In genomic region chr11:117375960-117376359, GRCh38 we compare ENCODE assay signal across 15 cellular contexts. TPM values are rescaled to one million over a fixed set of nuclear protein-coding genes. Genes with fewer than 3 reads are reported as not detected.
A peak's percentile ranks its signal among the peaks of the same experiment; 100 is the strongest.
DNase-seq lines count a peak whose midpoint lies in the region; ATAC-seq lines count a peak whose summit lies in the region.
"Had no signal": no experiment of that assay in that cellular context is flagged by ENCODE, and none has a peak within 500 bp of the region (broad histone marks: within the 10 kb centered on the region; RNA-seq: fewer than 3 reads in every experiment).

No MANE protein-coding gene starts in this region.

- no peaks in the 10 kb centered on the region for H3K9me3 Mint-ChIP-seq in IgD-negative memory B cell

- DNase-seq in NCI-H2081 (lab: John Stamatoyannopoulos, UW) (peak; percentile 37 to 72), NCI-H2081 treated with DMSO at 0.1 percent for 48 hours (lab: John Stamatoyannopoulos, UW) (no peak), NCI-H524 treated with DMSO at 0.1 percent for 48 hours (lab: John Stamatoyannopoulos, UW) (peak; percentile 40), epidermal melanocyte (ENCODE audit: insufficient read length, low spot score) (peak; percentile 10), DMS79 treated with DMSO at 0.1 percent for 48 hours (lab: John Stamatoyannopoulos, UW) (no peak), SW480 (ENCODE audit: low spot score) (no peak)
- DNase-seq: DND-41, GF-D8, HCEC 1CT, IMR-90, NCI-H187 treated with DMSO at 0.1 percent for 48 hours, NCI-H510A had no signal

- H3K27ac Mint-ChIP-seq in IgD-negative memory B cell: peak overlapping the region in 2 of 3 donors; percentile 53 to 87

- no peaks in the 10 kb centered on the region for H3K27me3 Mint-ChIP-seq in IgD-negative memory B cell

- no peaks in the 10 kb centered on the region for H3K4me1 Mint-ChIP-seq in IgD-negative memory B cell

- no peak for ATAC-seq in HG03196 (IDR thresholded peaks at IDR 0.05; ENCODE audit: unreplicated experiment)
- ATAC-seq: A549 had no signal

- H3K36me3 Mint-ChIP-seq in IgD-negative memory B cell: peaks cover 6% of the 10 kb centered on the region

- H3K4me3 Mint-ChIP-seq in IgD-negative memory B cell: no peak overlapping the region

RNA-seq across cellular contexts. Expression of gene CEP164, which starts 48.3 kb away (rescaled TPM):
- 17.7 TPM for polyA plus RNA-seq in IgD-negative memory B cell

RNA-seq across cellular contexts. Expression of gene BACE1, which starts 59.9 kb away (rescaled TPM):
- polyA plus RNA-seq in IgD-negative memory B cell: not detected

Comparison
In these comparisons a context has a peak if more than half of its experiments do, and no peak if none do; other contexts are left out.
1. DNase-seq: peak in NCI-H2081 (2 of 2), NCI-H524 treated with DMSO at 0.1 percent for 48 hours (single experiment) and epidermal melanocyte (single experiment); none in NCI-H2081 treated with DMSO at 0.1 percent for 48 hours (single experiment), DMS79 treated with DMSO at 0.1 percent for 48 hours (single experiment) and SW480 (single experiment).